ENCODE assay signal across 1 cellular context in genomic region chr5:53323943-53324642, GRCh38.
TF ChIP-seq lines count a peak whose summit lies in the region.

No MANE protein-coding gene starts in this region.

TF ChIP-seq in IMR-90, 13 proteins besides CTCF, POLR2A, EP300 and RAD21 (continued from another document):
- TF ChIP-seq FOS (IDR thresholded peaks at IDR 0.05; ENCODE audit: low read depth, low read length), result no peak
